In genomic region chr16:27328937-27329336, GRCh38 we compare ENCODE assay signal across 15 cellular contexts. TPM values are rescaled to one million over a fixed set of nuclear protein-coding genes. Genes with fewer than 3 reads are reported as not detected.
DNase-seq lines count a peak whose midpoint lies in the region; ATAC-seq, FAIRE-seq and TF ChIP-seq lines count a peak whose summit lies in the region.
"Had no signal": no experiment of that assay in that cellular context is flagged by ENCODE, and none has a peak within 500 bp of the region (broad histone marks: within the 10 kb centered on the region; RNA-seq: fewer than 3 reads in every experiment).

No MANE protein-coding gene starts in this region.

- H3K36me3 ChIP-seq in WERI-Rb-1 = peaks cover 9% of the 10 kb centered on the region
- H3K36me3 ChIP-seq in esophagus muscularis mucosa = peaks cover 0 to 14% (median 6%) of the 10 kb centered on the region in 4 donors
- no peaks in the 10 kb centered on the region for H3K36me3 ChIP-seq in smooth muscle cell (ENCODE audit: low read depth)
- H3K36me3 ChIP-seq in small intestine (ENCODE audit: control insufficient read depth in 2 of 2, insufficient read depth in 2 of 2, low read length in 2 of 2) = peaks cover 0 to under 1% of the 10 kb centered on the region in 2 donors

- H2AFZ ChIP-seq in smooth muscle cell (ENCODE audit: low read depth) = no peak overlapping the region

- TF ChIP-seq EP300 in esophagus muscularis mucosa (IDR thresholded peaks at IDR 0.05) = no peak

- DNase-seq in T-helper 1 cell (no peak), WERI-Rb-1 (no peak), esophagus muscularis mucosa (ENCODE audit: extremely low spot score) (no peak), smooth muscle cell (lab: John Stamatoyannopoulos, UW; ENCODE audit: unreplicated experiment) (no peak), foreskin melanocyte (no peak), small intestine (no peak)
- DNase-seq: DMS153; NCI-H1436 treated with DMSO at 0.1 percent for 48 hours; stimulated activated CD4-positive, alpha-beta T cell treated with anti-CD3 and anti-CD28 coated beads, Interleukin-2, amount 100 ng/mL, for 24 hours had no signal

- peaks cover 64% of the 10 kb centered on the region for H3K4me1 Mint-ChIP-seq in T-helper 1 cell treated with Interleukin-12 subunit alpha and Interleukin-12 subunit beta and Interleukin-4 antibody, amounts not matched to agents 30 μg/mL and 1 μg/mL, for 36 hours (ENCODE audit: low read depth)

- no peak for ATAC-seq in GM21825 (IDR thresholded peaks at IDR 0.05; ENCODE audit: unreplicated experiment)
- ATAC-seq: GM12878 had no signal

- H3K9me3 Mint-ChIP-seq in T-helper 1 cell treated with Interleukin-12 subunit alpha and Interleukin-12 subunit beta and Interleukin-4 antibody, amounts not matched to agents 30 μg/mL and 1 μg/mL, for 36 hours = peaks cover 5% of the 10 kb centered on the region
- H3K9me3 Mint-ChIP-seq: nephron had no signal

- intact Hi-C loops in esophagus muscularis mucosa (cut with DNase I) = loop anchor here (5.0 kb wide), 1 partner anchor 82 kb away; no protein-coding TSS in a partner anchor

- H3K9ac ChIP-seq in smooth muscle cell (ENCODE audit: low read depth) = no peak overlapping the region

- peak overlapping the region; percentile 18; the same call in 1 of the 2 replicates for H3K27ac ChIP-seq in WERI-Rb-1
- peak overlapping the region; percentile 97 to 99 (median 98) for H3K27ac ChIP-seq in esophagus muscularis mucosa (replicated peaks in 1 of 4)
- peak overlapping the region; percentile 94 for H3K27ac ChIP-seq in smooth muscle cell (ENCODE audit: low read depth)
- peak overlapping the region in 1 of 2 donors; percentile 88 for H3K27ac ChIP-seq in small intestine (ENCODE audit: low read depth in 1 of 2, low read length in 1 of 2)
- H3K27ac ChIP-seq: 22Rv1 had no signal

- H3K27me3 Mint-ChIP-seq in T-helper 1 cell treated with Interleukin-12 subunit alpha and Interleukin-12 subunit beta and Interleukin-4 antibody, amounts not matched to agents 30 μg/mL and 1 μg/mL, for 36 hours (ENCODE audit: low read depth) = no peaks in the 10 kb centered on the region

- WGBS in esophagus muscularis mucosa = 80% methylated on average over 4 of the region's 5 CpGs
- 79% methylated on average over 5 of the region's 5 CpGs for WGBS in smooth muscle cell (ENCODE audit: low lambda C conversion rate)
- WGBS in small intestine, 3 donors = 88 to 98% (median 93%) methylated on average over 5 of the region's 5 CpGs

- peaks cover 72% of the 10 kb centered on the region for H3K36me3 Mint-ChIP-seq in T-helper 1 cell treated with Interleukin-12 subunit alpha and Interleukin-12 subunit beta and Interleukin-4 antibody, amounts not matched to agents 30 μg/mL and 1 μg/mL, for 36 hours (ENCODE audit: low read depth)

- peak overlapping the region; percentile 56 for H3K4me3 Mint-ChIP-seq in T-helper 1 cell treated with Interleukin-12 subunit alpha and Interleukin-12 subunit beta and Interleukin-4 antibody, amounts not matched to agents 30 μg/mL and 1 μg/mL, for 36 hours
- H3K4me3 Mint-ChIP-seq: endodermal cell, nephron had no signal

- peaks cover 36% of the 10 kb centered on the region for H3K79me2 ChIP-seq in smooth muscle cell (ENCODE audit: low read depth)

- H3K27ac Mint-ChIP-seq in T-helper 1 cell treated with Interleukin-12 subunit alpha and Interleukin-12 subunit beta and Interleukin-4 antibody, amounts not matched to agents 30 μg/mL and 1 μg/mL, for 36 hours = peak overlapping the region; percentile 79

- no peaks in the 10 kb centered on the region for H3K9me3 ChIP-seq in WERI-Rb-1 (ENCODE audit: severe bottlenecking)
- H3K9me3 ChIP-seq in esophagus muscularis mucosa = no peaks in the 10 kb centered on the region
- no peaks in the 10 kb centered on the region for H3K9me3 ChIP-seq in smooth muscle cell (replicated peaks; ENCODE audit: low read depth)
- no peaks in the 10 kb centered on the region for H3K9me3 ChIP-seq in small intestine (ENCODE audit: control insufficient read depth, low read depth)

- H3K27me3 ChIP-seq in WERI-Rb-1 (ENCODE audit: insufficient read depth, low read depth, severe bottlenecking) (no peaks in the 10 kb centered on the region), esophagus muscularis mucosa (no peaks in the 10 kb centered on the region), smooth muscle cell (ENCODE audit: low read depth) (no peaks in the 10 kb centered on the region), small intestine (ENCODE audit: control insufficient read depth in 2 of 2, insufficient read depth in 2 of 2, low read length in 2 of 2) (no peaks in the 10 kb centered on the region)

- H4K20me1 ChIP-seq in smooth muscle cell (ENCODE audit: low read depth) = no peaks in the 10 kb centered on the region

- H3K4me1 ChIP-seq in esophagus muscularis mucosa (peaks cover 56 to 100% (median 99%) of the 10 kb centered on the region in 4 donors), smooth muscle cell (ENCODE audit: low read depth) (no peaks in the 10 kb centered on the region), small intestine (ENCODE audit: control insufficient read depth in 2 of 2, insufficient read depth in 1 of 2, low read depth in 1 of 2, low read length in 1 of 2) (peaks cover 6 to 18% of the 10 kb centered on the region in 2 donors)

- TF ChIP-seq POLR2A in esophagus muscularis mucosa (IDR thresholded peaks at IDR 0.05; ENCODE audit: low read depth) = no peak

- TF ChIP-seq CTCF in WERI-Rb-1 (IDR thresholded peaks at IDR 0.05; ENCODE audit: low read depth, low read length) (no peak), esophagus muscularis mucosa (IDR thresholded peaks at IDR 0.05) (no peak), smooth muscle cell (IDR thresholded peaks at IDR 0.05; ENCODE audit: borderline replicate concordance, insufficient read depth, poor library complexity, severe bottlenecking) (no peak)

- peaks cover 25% of the 10 kb centered on the region for H3F3A ChIP-seq in smooth muscle cell (ENCODE audit: low read depth)

- no peak overlapping the region for H3K4me2 ChIP-seq in smooth muscle cell

- no peak for FAIRE-seq in small intestine (lab: Jason Lieb, UNC)
- FAIRE-seq: GM12878 had no signal

- H3K4me3 ChIP-seq in WERI-Rb-1 (ENCODE audit: low read depth, low read length) (no peak overlapping the region), esophagus muscularis mucosa (no peak overlapping the region), smooth muscle cell (no peak overlapping the region), small intestine (ENCODE audit: low read depth in 1 of 2, low read length in 2 of 2) (no peak overlapping the region)
- H3K4me3 ChIP-seq: GM12878 had no signal

RNA-seq across cellular contexts. Expression of gene IL4R, which starts 15.2 kb away (rescaled TPM):
- total RNA-seq in esophagus muscularis mucosa (100 to 1,000 TPM in 3 of 4 donors, 10 to 100 TPM in 1; 72.7 to 167 (median 116) TPM), smooth muscle cell (13.4 and 17.2 TPM in 2 replicates)
- polyA plus RNA-seq in smooth muscle cell (24.0 and 35.3 TPM in 2 replicates), small intestine (10 to 100 TPM; 28.1 to 32.7 (median 28.6) TPM)
